In genomic region chr12:955923-956322, GRCh38 we compare ENCODE assay signal across 32 cellular contexts.
"Had no signal": no experiment of that assay in that cellular context is flagged by ENCODE, and none has a peak within 500 bp of the region (broad histone marks: within the 10 kb centered on the region; RNA-seq: fewer than 3 reads in every experiment).

No MANE protein-coding gene starts in this region.

- DNase-seq: activated CD4-positive, alpha-beta memory T cell treated with anti-CD3 and anti-CD28 coated beads, Interleukin-2, amount 10 ng/mL, durations not matched to agents 7 days and 5 days; activated CD4-positive, alpha-beta T cell treated with anti-CD3 and anti-CD28 coated beads for 4 hours; activated CD4-positive, alpha-beta T cell treated with anti-CD3 and anti-CD28 coated beads, Interleukin-2, amount 50 U/mL, for 1 hour; activated CD8-positive, alpha-beta memory T cell treated with anti-CD3 and anti-CD28 coated beads for 24 hours; activated CD8-positive, alpha-beta memory T cell treated with anti-CD3 and anti-CD28 coated beads, Interleukin-2, amount 10 ng/mL, durations not matched to agents 7 days and 5 days; activated CD8-positive, alpha-beta memory T cell treated with anti-CD3 and anti-CD28 coated beads, Interleukin-2, amount 50 U/mL, for 48 hours; activated effector memory CD4-positive, alpha-beta T cell treated with Interleukin-2 at 50 U/mL for 16 hours; activated naive CD4-positive, alpha-beta T cell treated with anti-CD3 and anti-CD28 coated beads, Interleukin-2, amount 10 ng/mL, durations not matched to agents 7 days and 5 days; activated T-cell treated with anti-CD3 and anti-CD28 coated beads, Interleukin-2, amount 50 U/mL, for 48 hours; amniotic stem cell; aorta; brain microvascular endothelial cell; central memory CD4-positive, alpha-beta T cell; Karpas-422; MG63; NCI-H1092; NCI-H1436 treated with DMSO at 0.1 percent for 48 hours; NCI-H1694 treated with DMSO at 0.1 percent for 48 hours; NCI-H2029; NCI-H345; NCI-H524 treated with DMSO at 0.1 percent for 48 hours; SIG-M5 had no signal

- ATAC-seq: activated CD4-positive, CD25-positive, alpha-beta regulatory T cell treated with anti-CD3 and anti-CD28 coated beads, Interleukin-2, amount 50 U/mL, for 24 hours; activated CD8-positive, alpha-beta memory T cell treated with anti-CD3 and anti-CD28 coated beads, Interleukin-2, amount 10 ng/mL, durations not matched to agents 7 days and 5 days; Right ventricle myocardium inferior had no signal

- H3K27ac Mint-ChIP-seq: activated CD4-positive, alpha-beta memory T cell treated with anti-CD3 and anti-CD28 coated beads, Interleukin-2, amount 10 ng/mL, durations not matched to agents 7 days and 5 days; activated CD8-positive, alpha-beta memory T cell treated with anti-CD3 and anti-CD28 coated beads, Interleukin-2, amount 10 ng/mL, durations not matched to agents 7 days and 5 days; activated naive CD4-positive, alpha-beta T cell treated with anti-CD3 and anti-CD28 coated beads, Interleukin-2, amount 10 ng/mL, durations not matched to agents 7 days and 5 days; activated naive CD8-positive, alpha-beta T cell; T-helper 1 cell treated with Interleukin-12 subunit alpha and Interleukin-12 subunit beta and Interleukin-4 antibody, amounts not matched to agents 30 μg/mL and 1 μg/mL, for 36 hours; T-helper 2 cell treated with Interferon-gamma antibody and Interleukin-4, amounts not matched to agents 5 μg/mL and 100 μg/mL, for 36 hours had no signal

- H3K27me3 Mint-ChIP-seq: activated naive CD4-positive, alpha-beta T cell treated with anti-CD3 and anti-CD28 coated beads, Interleukin-2, amount 10 ng/mL, durations not matched to agents 7 days and 5 days; activated naive CD8-positive, alpha-beta T cell had no signal

- H3K36me3 Mint-ChIP-seq: activated CD8-positive, alpha-beta memory T cell treated with anti-CD3 and anti-CD28 coated beads, Interleukin-2, amount 10 ng/mL, durations not matched to agents 7 days and 5 days; activated naive CD4-positive, alpha-beta T cell treated with anti-CD3 and anti-CD28 coated beads, Interleukin-2, amount 10 ng/mL, durations not matched to agents 7 days and 5 days; activated naive CD8-positive, alpha-beta T cell had no signal

- FAIRE-seq: colon, RCC 7860, TTC549 had no signal

- H3K4me1 Mint-ChIP-seq: activated CD8-positive, alpha-beta memory T cell treated with anti-CD3 and anti-CD28 coated beads, Interleukin-2, amount 10 ng/mL, durations not matched to agents 7 days and 5 days; activated naive CD4-positive, alpha-beta T cell treated with anti-CD3 and anti-CD28 coated beads, Interleukin-2, amount 10 ng/mL, durations not matched to agents 7 days and 5 days had no signal

- H3K4me2 ChIP-seq: PC-9 had no signal

- H3K9me3 ChIP-seq: MG63 had no signal

- H3K4me3 Mint-ChIP-seq: activated CD4-positive, alpha-beta memory T cell treated with anti-CD3 and anti-CD28 coated beads, Interleukin-2, amount 10 ng/mL, durations not matched to agents 7 days and 5 days; activated CD8-positive, alpha-beta memory T cell treated with anti-CD3 and anti-CD28 coated beads, Interleukin-2, amount 10 ng/mL, durations not matched to agents 7 days and 5 days; activated naive CD4-positive, alpha-beta T cell treated with anti-CD3 and anti-CD28 coated beads, Interleukin-2, amount 10 ng/mL, durations not matched to agents 7 days and 5 days; activated naive CD8-positive, alpha-beta T cell; T-helper 1 cell treated with Interleukin-12 subunit alpha and Interleukin-12 subunit beta and Interleukin-4 antibody, amounts not matched to agents 30 μg/mL and 1 μg/mL, for 36 hours; T-helper 2 cell treated with Interferon-gamma antibody and Interleukin-4, amounts not matched to agents 5 μg/mL and 100 μg/mL, for 36 hours had no signal

- H3K27ac ChIP-seq: brain microvascular endothelial cell, PC-9, RWPE1 had no signal

- H3K4me3 ChIP-seq: MG63, PC-9 had no signal

- H3K36me3 ChIP-seq: brain microvascular endothelial cell, MG63 had no signal

- H2AFZ ChIP-seq: PC-9 had no signal

- H3K9me3 Mint-ChIP-seq: activated CD4-positive, alpha-beta memory T cell treated with anti-CD3 and anti-CD28 coated beads, Interleukin-2, amount 10 ng/mL, durations not matched to agents 7 days and 5 days; activated naive CD4-positive, alpha-beta T cell treated with anti-CD3 and anti-CD28 coated beads, Interleukin-2, amount 10 ng/mL, durations not matched to agents 7 days and 5 days; T-helper 1 cell treated with Interleukin-12 subunit alpha and Interleukin-12 subunit beta and Interleukin-4 antibody, amounts not matched to agents 30 μg/mL and 1 μg/mL, for 36 hours; T-helper 2 cell treated with Interferon-gamma antibody and Interleukin-4, amounts not matched to agents 5 μg/mL and 100 μg/mL, for 36 hours had no signal

- H3K27me3 ChIP-seq: brain microvascular endothelial cell, MG63 had no signal
